ENCODE assay signal across 10 cellular contexts in genomic region chr19:5154129-5154798, GRCh38.
DNase-seq lines count a peak whose midpoint lies in the region; ATAC-seq, FAIRE-seq and TF ChIP-seq lines count a peak whose summit lies in the region.
"Had no signal": no experiment of that assay in that cellular context is flagged by ENCODE, and none has a peak within 500 bp of the region (broad histone marks: within the 10 kb centered on the region; RNA-seq: fewer than 3 reads in every experiment).

No MANE protein-coding gene starts in this region.

- DNase-seq in astrocyte (ENCODE audit: low read depth) = no peak
- DNase-seq in left lung = peak in 1 of 2 donors; percentile 67
- peak; percentile 70 for DNase-seq in type B pancreatic cell (ENCODE audit: extremely low spot score, unreplicated experiment)

- no peaks in the 10 kb centered on the region for H3K27me3 ChIP-seq in OCI-LY3 (ENCODE audit: low read depth, low read length)
- no peaks in the 10 kb centered on the region for H3K27me3 ChIP-seq in astrocyte (ENCODE audit: insufficient read depth, low read length)
- H3K27me3 ChIP-seq in left lung = no peaks in the 10 kb centered on the region

- H3K79me2 ChIP-seq in OCI-LY3 (ENCODE audit: low read length) (no peaks in the 10 kb centered on the region), astrocyte (ENCODE audit: insufficient read depth, low read length) (no peaks in the 10 kb centered on the region)

- H3K4me3 ChIP-seq in OCI-LY3 (ENCODE audit: low read length) (no peak overlapping the region), astrocyte (ENCODE audit: insufficient read depth, low read depth, low read length) (no peak overlapping the region), left lung (no peak overlapping the region)
- H3K4me3 ChIP-seq: SK-N-MC had no signal

- FAIRE-seq in astrocyte (lab: Jason Lieb, UNC) = no peak
- FAIRE-seq: islet of Langerhans had no signal

- H3K4me1 Mint-ChIP-seq in astrocyte (ENCODE audit: low read depth, unreplicated experiment) (no peaks in the 10 kb centered on the region), type B pancreatic cell (ENCODE audit: unreplicated experiment) (peaks cover 5% of the 10 kb centered on the region)

- H3K9me3 Mint-ChIP-seq in astrocyte (ENCODE audit: unreplicated experiment) (peaks cover 1% of the 10 kb centered on the region), type B pancreatic cell (no peaks in the 10 kb centered on the region)

- intact Hi-C loops in left lung (cut with DNase I) = no loop called here

- H3K36me3 ChIP-seq in OCI-LY3 (replicated peaks; ENCODE audit: low read depth, low read length) = peaks cover 13% of the 10 kb centered on the region
- no peaks in the 10 kb centered on the region for H3K36me3 ChIP-seq in astrocyte (ENCODE audit: insufficient read depth, low read length)
- H3K36me3 ChIP-seq in left lung = peaks cover 0 to 34% of the 10 kb centered on the region in 2 donors

- H3K4me2 ChIP-seq in OCI-LY3 (ENCODE audit: low read length) = no peak overlapping the region
- no peak overlapping the region for H3K4me2 ChIP-seq in astrocyte (ENCODE audit: low read length)

- ATAC-seq in left lung = peak; percentile 36
- no peak for ATAC-seq in GM21529 (IDR thresholded peaks at IDR 0.05; ENCODE audit: unreplicated experiment)
- no peak for ATAC-seq in HG03159 (IDR thresholded peaks at IDR 0.05; ENCODE audit: unreplicated experiment)
- ATAC-seq in GM19455 (IDR thresholded peaks at IDR 0.05; ENCODE audit: unreplicated experiment) = no peak

- H3K36me3 Mint-ChIP-seq in astrocyte (ENCODE audit: low read depth, unreplicated experiment) (peaks cover 2% of the 10 kb centered on the region), type B pancreatic cell (no peaks in the 10 kb centered on the region)

- H3K4me3 Mint-ChIP-seq in astrocyte (ENCODE audit: unreplicated experiment) (no peak overlapping the region), type B pancreatic cell (no peak overlapping the region)

- TF ChIP-seq CTCF in GM12873 (IDR thresholded peaks at IDR 0.05; ENCODE audit: insufficient read depth, low read depth, low read length, missing control alignments) (peak; percentile 79), OCI-LY3 (IDR thresholded peaks at IDR 0.05; ENCODE audit: low read depth, low read length) (peak; percentile 55), astrocyte (IDR thresholded peaks at IDR 0.05; ENCODE audit: insufficient read depth, low read depth, low read length) (peak; percentile 6), left lung (IDR thresholded peaks at IDR 0.05) (peak; percentile 9 to 36), type B pancreatic cell (conservative IDR thresholded peaks at IDR 0.05) (peak; percentile 69)

- no peak overlapping the region for H3K27ac Mint-ChIP-seq in astrocyte (ENCODE audit: unreplicated experiment)
- no peak overlapping the region for H3K27ac Mint-ChIP-seq in type B pancreatic cell

- H3K9ac ChIP-seq in OCI-LY3 (ENCODE audit: low read length) (no peak overlapping the region), astrocyte (ENCODE audit: low read length) (no peak overlapping the region)

- H4K20me1 ChIP-seq in OCI-LY3 (ENCODE audit: insufficient read depth, low read length) = no peaks in the 10 kb centered on the region
- peaks cover 8% of the 10 kb centered on the region for H4K20me1 ChIP-seq in astrocyte (ENCODE audit: insufficient read depth, low read length)

- H3K4me1 ChIP-seq in OCI-LY3 (ENCODE audit: low read length) (no peaks in the 10 kb centered on the region), astrocyte (ENCODE audit: insufficient read depth, low read length) (no peaks in the 10 kb centered on the region), left lung (no peaks in the 10 kb centered on the region)

- H3K9me3 ChIP-seq in OCI-LY3 (ENCODE audit: insufficient read depth, low read length) (no peaks in the 10 kb centered on the region), astrocyte (ENCODE audit: insufficient read depth, low read depth, low read length) (no peaks in the 10 kb centered on the region), left lung (peaks cover 0 to 18% of the 10 kb centered on the region in 2 donors)

- H3K27me3 Mint-ChIP-seq in astrocyte (ENCODE audit: low read depth, unreplicated experiment) = no peaks in the 10 kb centered on the region
- no peaks in the 10 kb centered on the region for H3K27me3 Mint-ChIP-seq in type B pancreatic cell

- H2AFZ ChIP-seq in OCI-LY3 (ENCODE audit: low read depth, low read length) (no peak overlapping the region), astrocyte (ENCODE audit: low read depth, low read length) (no peak overlapping the region)

- H3K27ac ChIP-seq in OCI-LY3 (ENCODE audit: low read length) (no peak overlapping the region), astrocyte (ENCODE audit: low read depth, low read length) (no peak overlapping the region), left lung (no peak overlapping the region)
- H3K27ac ChIP-seq: SK-N-MC had no signal

Comparison
In these comparisons a context has a peak if more than half of its experiments do, and no peak if none do; other contexts are left out.
1. CTCF ChIP-seq: peak in every context shown above with its lines; median percentile 79 in GM12873; 69 in type B pancreatic cell; 55 in OCI-LY3; 22 in left lung; 6 in astrocyte.